8 cellular contexts compared by ENCODE assay signal in the genomic region with DNA sequence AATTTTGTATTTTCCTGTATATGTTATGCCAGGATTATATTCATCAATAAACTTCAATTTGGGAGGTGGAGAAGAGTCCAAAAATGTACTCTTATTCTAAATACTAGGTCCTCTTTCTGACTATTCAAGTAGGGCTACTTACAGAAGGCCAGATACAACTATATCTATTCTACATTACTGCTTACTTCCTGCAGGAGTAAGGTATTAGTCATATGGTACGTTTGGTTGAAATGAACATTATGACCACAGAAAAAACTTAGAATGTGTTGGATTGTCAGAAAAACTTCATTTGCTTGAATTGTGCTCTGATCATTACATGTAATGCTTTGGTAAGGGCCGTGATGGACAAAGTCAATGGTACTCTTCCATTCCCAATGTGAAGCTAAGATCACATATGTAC. TPM values are rescaled to one million over a fixed set of nuclear protein-coding genes. Genes with fewer than 3 reads are reported as not detected.
DNase-seq lines count a peak whose midpoint lies in the region; ATAC-seq and TF ChIP-seq lines count a peak whose summit lies in the region.
"Had no signal": no experiment of that assay in that cellular context is flagged by ENCODE, and none has a peak within 500 bp of the region (broad histone marks: within the 10 kb centered on the region; RNA-seq: fewer than 3 reads in every experiment).

No MANE protein-coding gene starts in this region.

- TF ChIP-seq EP300 in gastroesophageal sphincter (IDR thresholded peaks at IDR 0.05): no peak

- H3K27me3 ChIP-seq in RWPE2 (ENCODE audit: insufficient read depth, poor library complexity, severe bottlenecking) (no peaks in the 10 kb centered on the region), gastroesophageal sphincter (no peaks in the 10 kb centered on the region)
- H3K27me3 ChIP-seq: right lobe of liver had no signal

- ATAC-seq in GM18873 (IDR thresholded peaks at IDR 0.05; ENCODE audit: low FRiP score, unreplicated experiment) (peak; percentile 43), HG02798 (IDR thresholded peaks at IDR 0.05; ENCODE audit: poor library complexity, unreplicated experiment) (peak; percentile 34), RWPE2 (ENCODE audit: low read depth) (peak; percentile 63; the same call in 1 of the 3 replicates), GM18520 (IDR thresholded peaks at IDR 0.05; ENCODE audit: unreplicated experiment) (no peak), gastroesophageal sphincter (no peak)
- peak in 1 of 2 donors; percentile 14 for ATAC-seq in naive thymus-derived CD8-positive, alpha-beta T cell

- H3K4me1 Mint-ChIP-seq in naive thymus-derived CD8-positive, alpha-beta T cell: peaks cover 29 to 76% (median 73%) of the 10 kb centered on the region in 4 donors

- H3K9me3 Mint-ChIP-seq in naive thymus-derived CD8-positive, alpha-beta T cell: peaks cover 0 to 2% (median 0%) of the 10 kb centered on the region in 9 donors

- H3K4me3 ChIP-seq in RWPE2 (ENCODE audit: severe bottlenecking) (no peak overlapping the region), gastroesophageal sphincter (no peak overlapping the region)
- H3K4me3 ChIP-seq: right lobe of liver had no signal

- peak overlapping the region in 6 of 10 donors; percentile 7 to 66 (median 31) for H3K4me3 Mint-ChIP-seq in naive thymus-derived CD8-positive, alpha-beta T cell

- H3K9me3 ChIP-seq in RWPE2 (ENCODE audit: severe bottlenecking): no peaks in the 10 kb centered on the region
- H3K9me3 ChIP-seq in gastroesophageal sphincter: no peaks in the 10 kb centered on the region
- H3K9me3 ChIP-seq: right lobe of liver had no signal

- 70 to 78% methylated on average over 2 of the region's 2 CpGs for WGBS in gastroesophageal sphincter (ENCODE audit: low coverage in 1 of 2), 2 donors

- DNase-seq in RWPE2 (ENCODE audit: low spot score) (no peak), NK-92 (lab: John Stamatoyannopoulos, UW; ENCODE audit: unreplicated experiment) (no peak)
- no peak for DNase-seq in naive thymus-derived CD8-positive, alpha-beta T cell
- DNase-seq: right lobe of liver had no signal

- H3K27ac ChIP-seq in RWPE2 (ENCODE audit: poor library complexity, severe bottlenecking) (no peak overlapping the region), gastroesophageal sphincter (no peak overlapping the region)
- H3K27ac ChIP-seq: right lobe of liver had no signal

- H3K4me1 ChIP-seq in RWPE2 (ENCODE audit: insufficient read depth, poor library complexity, severe bottlenecking): peaks cover 3% of the 10 kb centered on the region
- no peaks in the 10 kb centered on the region for H3K4me1 ChIP-seq in gastroesophageal sphincter
- H3K4me1 ChIP-seq: right lobe of liver had no signal

- TF ChIP-seq POLR2A in gastroesophageal sphincter (IDR thresholded peaks at IDR 0.05): no peak

- no peaks in the 10 kb centered on the region for H3K36me3 ChIP-seq in RWPE2 (ENCODE audit: low read depth)
- H3K36me3 ChIP-seq in gastroesophageal sphincter: no peaks in the 10 kb centered on the region
- H3K36me3 ChIP-seq: right lobe of liver had no signal

- POLR2A ChIA-PET in naive thymus-derived CD8-positive, alpha-beta T cell (lab: Charles Lee): interaction anchor here (0.6 to 2.2 kb wide), 3 partner anchors 11 to 67 kb away, joined by 3 to 12 read pairs (median 10); a partner anchor contains a TSS

- peaks cover 0 to 58% (median 45%) of the 10 kb centered on the region in 3 donors for H3K36me3 Mint-ChIP-seq in naive thymus-derived CD8-positive, alpha-beta T cell

- H3K27ac Mint-ChIP-seq in naive thymus-derived CD8-positive, alpha-beta T cell: peak overlapping the region; percentile 49 to 95 (median 90)

- TF ChIP-seq CTCF in RWPE2 (IDR thresholded peaks at IDR 0.05; ENCODE audit: poor library complexity, severe bottlenecking) (no peak), gastroesophageal sphincter (IDR thresholded peaks at IDR 0.05) (no peak)

- H3K27me3 Mint-ChIP-seq in naive thymus-derived CD8-positive, alpha-beta T cell: no peaks in the 10 kb centered on the region

RNA-seq across cellular contexts. Expression of a gene that starts 35.0 kb away (rescaled TPM):
- total RNA-seq in naive thymus-derived CD8-positive, alpha-beta T cell: 100 to 1,000 TPM; 134 to 137 TPM
- polyA plus RNA-seq in naive thymus-derived CD8-positive, alpha-beta T cell: 10 to 100 TPM; 63.2 to 75.8 (median 73.7) TPM
- 1 to 10 TPM in 2 of 4 donors, under 1 TPM in 2; 0.39 to 4.8 (median 1.9) TPM for total RNA-seq in gastroesophageal sphincter

Comparison
In these comparisons a context has a peak if more than half of its experiments do, and no peak if none do; other contexts are left out.
1. ATAC-seq: peak in GM18873 (single experiment), HG02798 (single experiment) and RWPE2 (single experiment); none in GM18520 (single experiment) and gastroesophageal sphincter (single experiment).
2. RNA of a gene that starts 35.0 kb away (total RNA-seq): 134 to 137 TPM in naive thymus-derived CD8-positive, alpha-beta T cell; 0.39 to 4.8 TPM in gastroesophageal sphincter; every median in the first group is over 10 times any median in the second.